ENCODE assay signal across 1 cellular context in the genomic region with DNA sequence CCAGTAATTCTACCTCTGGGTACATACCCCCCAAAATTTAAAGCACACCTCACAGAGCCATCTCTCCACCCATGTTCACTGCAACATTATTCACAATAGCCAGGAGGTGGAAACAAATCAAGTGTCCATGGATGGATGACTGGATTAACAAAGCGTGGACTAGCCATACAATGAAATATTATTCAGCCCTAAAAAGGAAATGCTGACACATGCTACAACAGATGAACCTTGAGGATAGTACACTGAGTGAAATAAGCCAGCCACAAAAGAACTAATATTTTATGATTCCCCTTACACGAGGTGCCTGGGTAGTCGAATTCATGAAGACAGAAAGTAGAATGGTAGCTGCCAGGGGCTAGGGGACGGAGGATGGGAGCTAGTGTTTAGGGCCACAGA.
TF ChIP-seq lines count a peak whose summit lies in the region.

No MANE protein-coding gene starts in this region.

TF ChIP-seq in GM23338, 12 proteins besides CTCF, POLR2A, EP300 and RAD21 (continued from another document):
- TF ChIP-seq, protein P1, sequence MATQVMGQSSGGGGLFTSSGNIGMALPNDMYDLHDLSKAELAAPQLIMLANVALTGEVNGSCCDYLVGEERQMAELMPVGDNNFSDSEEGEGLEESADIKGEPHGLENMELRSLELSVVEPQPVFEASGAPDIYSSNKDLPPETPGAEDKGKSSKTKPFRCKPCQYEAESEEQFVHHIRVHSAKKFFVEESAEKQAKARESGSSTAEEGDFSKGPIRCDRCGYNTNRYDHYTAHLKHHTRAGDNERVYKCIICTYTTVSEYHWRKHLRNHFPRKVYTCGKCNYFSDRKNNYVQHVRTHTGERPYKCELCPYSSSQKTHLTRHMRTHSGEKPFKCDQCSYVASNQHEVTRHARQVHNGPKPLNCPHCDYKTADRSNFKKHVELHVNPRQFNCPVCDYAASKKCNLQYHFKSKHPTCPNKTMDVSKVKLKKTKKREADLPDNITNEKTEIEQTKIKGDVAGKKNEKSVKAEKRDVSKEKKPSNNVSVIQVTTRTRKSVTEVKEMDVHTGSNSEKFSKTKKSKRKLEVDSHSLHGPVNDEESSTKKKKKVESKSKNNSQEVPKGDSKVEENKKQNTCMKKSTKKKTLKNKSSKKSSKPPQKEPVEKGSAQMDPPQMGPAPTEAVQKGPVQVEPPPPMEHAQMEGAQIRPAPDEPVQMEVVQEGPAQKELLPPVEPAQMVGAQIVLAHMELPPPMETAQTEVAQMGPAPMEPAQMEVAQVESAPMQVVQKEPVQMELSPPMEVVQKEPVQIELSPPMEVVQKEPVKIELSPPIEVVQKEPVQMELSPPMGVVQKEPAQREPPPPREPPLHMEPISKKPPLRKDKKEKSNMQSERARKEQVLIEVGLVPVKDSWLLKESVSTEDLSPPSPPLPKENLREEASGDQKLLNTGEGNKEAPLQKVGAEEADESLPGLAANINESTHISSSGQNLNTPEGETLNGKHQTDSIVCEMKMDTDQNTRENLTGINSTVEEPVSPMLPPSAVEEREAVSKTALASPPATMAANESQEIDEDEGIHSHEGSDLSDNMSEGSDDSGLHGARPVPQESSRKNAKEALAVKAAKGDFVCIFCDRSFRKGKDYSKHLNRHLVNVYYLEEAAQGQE (IDR thresholded peaks at IDR 0.05; ENCODE audit: unreplicated experiment): no peak
- TF ChIP-seq JUNB (IDR thresholded peaks at IDR 0.05; ENCODE audit: unreplicated experiment) (no peak), CREB1 (CRISPR knock-in tag; IDR thresholded peaks at IDR 0.05; ENCODE audit: low read depth) (no peak), ZNF331 (CRISPR knock-in tag; IDR thresholded peaks at IDR 0.05; ENCODE audit: low read depth) (no peak)
- TF ChIP-seq, protein P2, sequence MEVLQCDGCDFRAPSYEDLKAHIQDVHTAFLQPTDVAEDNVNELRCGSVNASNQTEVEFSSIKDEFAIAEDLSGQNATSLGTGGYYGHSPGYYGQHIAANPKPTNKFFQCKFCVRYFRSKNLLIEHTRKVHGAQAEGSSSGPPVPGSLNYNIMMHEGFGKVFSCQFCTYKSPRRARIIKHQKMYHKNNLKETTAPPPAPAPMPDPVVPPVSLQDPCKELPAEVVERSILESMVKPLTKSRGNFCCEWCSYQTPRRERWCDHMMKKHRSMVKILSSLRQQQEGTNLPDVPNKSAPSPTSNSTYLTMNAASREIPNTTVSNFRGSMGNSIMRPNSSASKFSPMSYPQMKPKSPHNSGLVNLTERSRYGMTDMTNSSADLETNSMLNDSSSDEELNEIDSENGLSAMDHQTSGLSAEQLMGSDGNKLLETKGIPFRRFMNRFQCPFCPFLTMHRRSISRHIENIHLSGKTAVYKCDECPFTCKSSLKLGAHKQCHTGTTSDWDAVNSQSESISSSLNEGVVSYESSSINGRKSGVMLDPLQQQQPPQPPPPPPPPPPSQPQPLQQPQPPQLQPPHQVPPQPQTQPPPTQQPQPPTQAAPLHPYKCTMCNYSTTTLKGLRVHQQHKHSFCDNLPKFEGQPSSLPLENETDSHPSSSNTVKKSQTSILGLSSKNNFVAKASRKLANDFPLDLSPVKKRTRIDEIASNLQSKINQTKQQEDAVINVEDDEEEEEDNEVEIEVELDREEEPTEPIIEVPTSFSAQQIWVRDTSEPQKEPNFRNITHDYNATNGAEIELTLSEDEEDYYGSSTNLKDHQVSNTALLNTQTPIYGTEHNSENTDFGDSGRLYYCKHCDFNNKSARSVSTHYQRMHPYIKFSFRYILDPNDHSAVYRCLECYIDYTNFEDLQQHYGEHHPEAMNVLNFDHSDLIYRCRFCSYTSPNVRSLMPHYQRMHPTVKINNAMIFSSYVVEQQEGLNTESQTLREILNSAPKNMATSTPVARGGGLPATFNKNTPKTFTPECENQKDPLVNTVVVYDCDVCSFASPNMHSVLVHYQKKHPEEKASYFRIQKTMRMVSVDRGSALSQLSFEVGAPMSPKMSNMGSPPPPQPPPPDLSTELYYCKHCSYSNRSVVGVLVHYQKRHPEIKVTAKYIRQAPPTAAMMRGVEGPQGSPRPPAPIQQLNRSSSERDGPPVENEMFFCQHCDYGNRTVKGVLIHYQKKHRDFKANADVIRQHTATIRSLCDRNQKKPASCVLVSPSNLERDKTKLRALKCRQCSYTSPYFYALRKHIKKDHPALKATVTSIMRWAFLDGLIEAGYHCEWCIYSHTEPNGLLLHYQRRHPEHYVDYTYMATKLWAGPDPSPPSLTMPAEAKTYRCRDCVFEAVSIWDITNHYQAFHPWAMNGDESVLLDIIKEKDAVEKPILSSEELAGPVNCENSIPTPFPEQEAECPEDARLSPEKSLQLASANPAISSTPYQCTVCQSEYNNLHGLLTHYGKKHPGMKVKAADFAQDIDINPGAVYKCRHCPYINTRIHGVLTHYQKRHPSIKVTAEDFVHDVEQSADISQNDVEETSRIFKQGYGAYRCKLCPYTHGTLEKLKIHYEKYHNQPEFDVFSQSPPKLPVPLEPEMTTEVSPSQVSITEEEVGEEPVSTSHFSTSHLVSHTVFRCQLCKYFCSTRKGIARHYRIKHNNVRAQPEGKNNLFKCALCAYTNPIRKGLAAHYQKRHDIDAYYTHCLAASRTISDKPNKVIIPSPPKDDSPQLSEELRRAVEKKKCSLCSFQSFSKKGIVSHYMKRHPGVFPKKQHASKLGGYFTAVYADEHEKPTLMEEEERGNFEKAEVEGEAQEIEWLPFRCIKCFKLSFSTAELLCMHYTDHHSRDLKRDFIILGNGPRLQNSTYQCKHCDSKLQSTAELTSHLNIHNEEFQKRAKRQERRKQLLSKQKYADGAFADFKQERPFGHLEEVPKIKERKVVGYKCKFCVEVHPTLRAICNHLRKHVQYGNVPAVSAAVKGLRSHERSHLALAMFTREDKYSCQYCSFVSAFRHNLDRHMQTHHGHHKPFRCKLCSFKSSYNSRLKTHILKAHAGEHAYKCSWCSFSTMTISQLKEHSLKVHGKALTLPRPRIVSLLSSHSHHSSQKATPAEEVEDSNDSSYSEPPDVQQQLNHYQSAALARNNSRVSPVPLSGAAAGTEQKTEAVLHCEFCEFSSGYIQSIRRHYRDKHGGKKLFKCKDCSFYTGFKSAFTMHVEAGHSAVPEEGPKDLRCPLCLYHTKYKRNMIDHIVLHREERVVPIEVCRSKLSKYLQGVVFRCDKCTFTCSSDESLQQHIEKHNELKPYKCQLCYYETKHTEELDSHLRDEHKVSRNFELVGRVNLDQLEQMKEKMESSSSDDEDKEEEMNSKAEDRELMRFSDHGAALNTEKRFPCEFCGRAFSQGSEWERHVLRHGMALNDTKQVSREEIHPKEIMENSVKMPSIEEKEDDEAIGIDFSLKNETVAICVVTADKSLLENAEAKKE (CRISPR knock-in tag; IDR thresholded peaks at IDR 0.05): no peak
